Comparison of ENCODE assay signal across 8 cellular contexts in the genomic region with DNA sequence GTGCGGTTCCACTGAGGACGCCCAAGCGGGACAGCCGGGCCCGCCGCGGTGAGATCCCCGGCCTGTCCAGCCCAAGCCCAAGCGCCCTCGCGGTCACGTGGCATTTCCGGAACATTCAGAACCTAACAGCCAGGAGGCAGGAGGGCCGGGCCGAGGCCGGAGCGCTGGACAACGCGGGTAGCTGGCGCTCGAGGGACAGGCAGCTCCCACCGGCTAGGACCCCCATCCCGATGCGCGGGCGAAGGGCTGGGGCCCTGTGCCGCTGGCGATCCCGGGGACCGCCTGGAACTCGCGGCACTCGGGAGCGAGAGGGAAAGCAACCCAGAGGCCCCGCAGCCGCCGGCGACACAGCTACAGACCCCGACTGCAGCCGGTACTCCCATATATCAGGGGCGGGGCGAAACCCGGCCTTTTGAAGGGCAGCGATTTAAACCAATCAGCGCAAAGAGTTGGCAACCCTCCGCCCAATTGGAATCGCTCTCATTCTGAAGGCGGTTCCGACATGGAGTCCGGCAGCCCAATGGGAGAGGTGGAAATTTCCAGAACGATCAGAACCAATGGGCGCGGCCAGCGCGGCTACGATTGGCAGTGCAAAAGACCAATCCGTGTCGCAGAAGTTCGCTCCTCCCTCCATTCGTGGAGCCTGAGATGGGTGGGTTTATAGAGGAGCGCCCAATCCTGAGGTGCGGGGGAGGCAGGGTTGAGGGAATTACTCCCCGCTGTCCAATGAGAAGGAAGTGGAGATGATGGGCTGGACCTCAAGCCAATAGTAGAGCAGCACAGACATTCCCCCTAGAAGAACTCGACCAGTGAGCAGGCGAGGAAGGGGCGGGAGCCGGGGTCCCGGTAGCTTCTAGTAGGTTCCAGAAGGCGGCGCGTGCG. TPM values are rescaled to one million over a fixed set of nuclear protein-coding genes. Genes with fewer than 3 reads are reported as not detected.
A peak's percentile ranks its signal among the peaks of the same experiment; 100 is the strongest.
DNase-seq lines count a peak whose midpoint lies in the region; ATAC-seq and TF ChIP-seq lines count a peak whose summit lies in the region.

A gene (plus strand): TSS at position 849 of the 882 bp plus-strand sequence. CDS start 91 bp downstream, outside the sequence.

- no peaks in the 10 kb centered on the region for H3K9me3 Mint-ChIP-seq in nephron progenitor cell
- no peaks in the 10 kb centered on the region for H3K9me3 Mint-ChIP-seq in stimulated activated naive CD8-positive, alpha-beta T cell treated with anti-CD3 and anti-CD28 coated beads, Interleukin-15, amount 100 ng/mL, for 72 hours

- peak within 1 kb of the TSS; percentile 99 for H3K27ac Mint-ChIP-seq in nephron progenitor cell
- peak within 1 kb of the TSS; percentile 100 for H3K27ac Mint-ChIP-seq in stimulated activated naive CD8-positive, alpha-beta T cell treated with anti-CD3 and anti-CD28 coated beads, Interleukin-15, amount 100 ng/mL, for 72 hours

- H3K27me3 Mint-ChIP-seq in nephron progenitor cell (ENCODE audit: low read depth, poor library complexity), result no peaks in the 10 kb centered on the region
- no peaks in the 10 kb centered on the region for H3K27me3 Mint-ChIP-seq in stimulated activated naive CD8-positive, alpha-beta T cell treated with anti-CD3 and anti-CD28 coated beads, Interleukin-15, amount 100 ng/mL, for 72 hours

- H3K36me3 ChIP-seq in H7 (replicated peaks; ENCODE audit: control insufficient read depth, insufficient read depth, low read length), result peaks cover 2% of the 10 kb centered on the region

- H3K4me1 Mint-ChIP-seq in nephron progenitor cell, result peaks cover 47% of the 10 kb centered on the region
- H3K4me1 Mint-ChIP-seq in stimulated activated naive CD8-positive, alpha-beta T cell treated with anti-CD3 and anti-CD28 coated beads, Interleukin-15, amount 100 ng/mL, for 72 hours, result peaks cover 66% of the 10 kb centered on the region

- DNase-seq in G401 (ENCODE audit: low spot score), result peak; percentile 100
- peak; percentile 100 for DNase-seq in H7
- peak; percentile 100 for DNase-seq in M059J (ENCODE audit: low read depth)
- DNase-seq in SHP77 (lab: John Stamatoyannopoulos, UW), result peak; percentile 100
- peak; percentile 97 for DNase-seq in activated effector memory CD4-positive, alpha-beta T cell treated with Interleukin-2 at 50 U/mL for 16 hours
- peak; percentile 100 for DNase-seq in fibroblast of the aortic adventitia (ENCODE audit: low read depth)
- peak; percentile 98 for DNase-seq in nephron progenitor cell
- peak; percentile 99 to 100 for DNase-seq in stimulated activated naive CD8-positive, alpha-beta T cell treated with anti-CD3 and anti-CD28 coated beads, Interleukin-15, amount 100 ng/mL, for 72 hours

- H3K4me3 ChIP-seq in H7 (ENCODE audit: insufficient read depth, low read depth, low read length) (peak within 1 kb of the TSS; percentile 82), fibroblast of the aortic adventitia (ENCODE audit: low read depth, low read length) (peak within 1 kb of the TSS; percentile 81)

- peak; percentile 88 for ATAC-seq in stimulated activated naive CD8-positive, alpha-beta T cell treated with anti-CD3 and anti-CD28 coated beads, Interleukin-15, amount 100 ng/mL, for 72 hours

- peaks cover 13% of the 10 kb centered on the region for H3K36me3 Mint-ChIP-seq in nephron progenitor cell (ENCODE audit: low read depth)

- TF ChIP-seq CTCF in fibroblast of the aortic adventitia (IDR thresholded peaks at IDR 0.05; ENCODE audit: insufficient read depth, low read length) (peak; percentile 66), nephron progenitor cell (IDR thresholded peaks at IDR 0.05) (no peak)

- in situ Hi-C loops in G401 (cut with HindIII; ENCODE audit: low sequenced_read_pairs), result no loop called here

- peak within 1 kb of the TSS; percentile 93 for H3K4me3 Mint-ChIP-seq in nephron progenitor cell
- peak within 1 kb of the TSS; percentile 98 to 100 for H3K4me3 Mint-ChIP-seq in stimulated activated naive CD8-positive, alpha-beta T cell treated with anti-CD3 and anti-CD28 coated beads, Interleukin-15, amount 100 ng/mL, for 72 hours

- H3K27me3 ChIP-seq in H7 (ENCODE audit: control insufficient read depth, insufficient read depth, low read length), result no peaks in the 10 kb centered on the region

RNA-seq across cellular contexts. Expression of the gene that starts here (rescaled TPM):
- 241 and 363 TPM in 2 replicates for total RNA-seq in G401 (2014; rRNA removed; shearing (Covaris generic))
- 263 and 278 TPM in 2 replicates for total RNA-seq in H7 (2014; rRNA removed; shearing (Covaris generic))
- 244 and 310 TPM in 2 replicates for total RNA-seq in M059J (2014; rRNA removed; shearing (Covaris generic))
- total RNA-seq in fibroblast of the aortic adventitia (ENCODE audit: low replicate concordance), result 112 and 142 TPM in 2 replicates

Comparison
In these comparisons a context has a peak if more than half of its experiments do, and no peak if none do; other contexts are left out.
1. Peak in every context shown above with its lines: DNase-seq, ATAC-seq and H3K4me3 ChIP-seq.